In the genomic region with DNA sequence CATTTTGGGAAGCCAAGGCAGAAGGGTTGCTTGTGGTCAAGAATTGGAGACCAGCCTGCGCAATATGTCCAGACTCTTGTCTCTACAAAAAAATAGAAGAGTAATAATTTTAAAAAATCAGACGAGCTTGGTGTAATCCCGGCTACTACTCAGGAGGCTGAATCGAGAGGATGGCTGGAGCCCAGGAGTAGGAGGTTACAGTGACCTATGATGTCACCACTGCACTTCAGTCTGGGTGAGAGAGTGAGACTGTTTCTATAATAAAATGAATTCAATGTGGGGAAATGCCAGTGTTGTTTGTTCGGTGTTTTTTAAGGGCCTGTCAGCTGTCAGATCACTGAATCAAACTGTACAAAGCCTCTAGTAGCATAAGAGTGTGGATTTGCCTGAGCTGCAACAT, we compare ENCODE assay signal across 8 cellular contexts. TPM values are rescaled to one million over a fixed set of nuclear protein-coding genes. Genes with fewer than 3 reads are reported as not detected.
DNase-seq lines count a peak whose midpoint lies in the region; ATAC-seq, FAIRE-seq and TF ChIP-seq lines count a peak whose summit lies in the region.

No MANE protein-coding gene starts in this region.

- FAIRE-seq in H54 (lab: Jason Lieb, UNC): peak; percentile 86

- DNase-seq in H54 (ENCODE audit: insufficient read length, low spot score): no peak
- DNase-seq in RKO (ENCODE audit: low spot score): peak; percentile 57
- peak; percentile 47 for DNase-seq in fibroblast of gingiva (ENCODE audit: low read depth)
- DNase-seq in retina: peak; percentile 6
- no peak for DNase-seq in ureter (ENCODE audit: low spot score)
- DNase-seq in left lobe of liver (ENCODE audit: low spot score): no peak

- ATAC-seq in HG02759 (IDR thresholded peaks at IDR 0.05; ENCODE audit: unreplicated experiment): no peak
- ATAC-seq in left lobe of liver: no peak
- no peak for ATAC-seq in GM19452 (IDR thresholded peaks at IDR 0.05; ENCODE audit: unreplicated experiment)

- no peak for TF ChIP-seq POLR2A in H54 (IDR thresholded peaks at IDR 0.05; ENCODE audit: low read depth, low read length)

RNA-seq across cellular contexts. Expression of a gene that starts 1.2 kb away (rescaled TPM):
- total RNA-seq in ureter (48.4 TPM), left lobe of liver (14.3 TPM)

RNA-seq across cellular contexts. Expression of a gene that starts 36.3 kb away (rescaled TPM):
- total RNA-seq in ureter (43.8 TPM), left lobe of liver (24.2 TPM)

Comparison
In these comparisons a context has a peak if more than half of its experiments do, and no peak if none do; other contexts are left out.
1. DNase-seq: peak in RKO (single experiment), fibroblast of gingiva (single experiment) and retina (single experiment); none in H54 (single experiment), ureter (single experiment) and left lobe of liver (single experiment).